1 cellular context compared by ENCODE assay signal in genomic region chr20:701401-702129, GRCh38.
A peak's percentile ranks its signal among the peaks of the same experiment; 100 is the strongest.
TF ChIP-seq lines count a peak whose summit lies in the region.

No MANE protein-coding gene starts in this region.

TF ChIP-seq in HepG2, 621 proteins besides CTCF, POLR2A, EP300 and RAD21:
- TF ChIP-seq EED (CRISPR knock-in tag; IDR thresholded peaks at IDR 0.05) (0 out of 2 replicates have a peak, but pooled peaks have one; percentile 41), ZNF768 (CRISPR knock-in tag; IDR thresholded peaks at IDR 0.05) (peak; percentile 85), ERF (CRISPR knock-in tag; IDR thresholded peaks at IDR 0.05) (no peak)
